19 cellular contexts compared by ENCODE assay signal in genomic region chr4:15493411-15493810, GRCh38.
"Had no signal": no experiment of that assay in that cellular context is flagged by ENCODE, and none has a peak within 500 bp of the region (broad histone marks: within the 10 kb centered on the region; RNA-seq: fewer than 3 reads in every experiment).

No MANE protein-coding gene starts in this region.

- H3K79me2 ChIP-seq: hepatocyte had no signal

- H3K9me3 ChIP-seq: prostate gland had no signal

- H3K27ac ChIP-seq: brain microvascular endothelial cell, gastroesophageal sphincter, hepatocyte, left lung, prostate gland, sigmoid colon, stomach, uterus had no signal

- ATAC-seq: activated CD4-positive, CD25-positive, alpha-beta regulatory T cell treated with anti-CD3 and anti-CD28 coated beads, Interleukin-2, amount 50 U/mL, for 24 hours; gastroesophageal sphincter; left lung; T-cell had no signal

- H2AFZ ChIP-seq: hepatocyte had no signal

- FAIRE-seq: endothelial cell of umbilical vein, kidney had no signal

- H3K4me2 ChIP-seq: hepatocyte had no signal

- H3K27me3 ChIP-seq: brain microvascular endothelial cell, gastroesophageal sphincter, hepatocyte, left lung, sigmoid colon, stomach, uterus had no signal

- H3K4me1 ChIP-seq: left lung, prostate gland, uterus had no signal

- H3K4me3 ChIP-seq: gastroesophageal sphincter, hepatocyte, left lung, prostate gland, sigmoid colon, stomach, uterus had no signal

- DNase-seq: activated CD4-positive, alpha-beta T cell treated with anti-CD3 and anti-CD28 coated beads, Interleukin-2, amount 50 U/mL, for 1 hour; activated CD8-positive, alpha-beta memory T cell treated with anti-CD3 and anti-CD28 coated beads for 24 hours; activated gamma-delta T cell treated with Interleukin-2 at 50 U/mL for 16 hours; anterior cingulate cortex; brain microvascular endothelial cell; effector CD8-positive, alpha-beta T cell; kidney; left lung; sigmoid colon; stimulated activated CD4-positive, alpha-beta T cell treated with anti-CD3 and anti-CD28 coated beads, Interleukin-2, amount 100 ng/mL, for 24 hours; stomach; T-cell; T-helper 9 cell; uterus had no signal

- H3K36me3 ChIP-seq: brain microvascular endothelial cell, prostate gland, uterus had no signal
